Comparison of ENCODE assay signal across 8 cellular contexts in the genomic region with DNA sequence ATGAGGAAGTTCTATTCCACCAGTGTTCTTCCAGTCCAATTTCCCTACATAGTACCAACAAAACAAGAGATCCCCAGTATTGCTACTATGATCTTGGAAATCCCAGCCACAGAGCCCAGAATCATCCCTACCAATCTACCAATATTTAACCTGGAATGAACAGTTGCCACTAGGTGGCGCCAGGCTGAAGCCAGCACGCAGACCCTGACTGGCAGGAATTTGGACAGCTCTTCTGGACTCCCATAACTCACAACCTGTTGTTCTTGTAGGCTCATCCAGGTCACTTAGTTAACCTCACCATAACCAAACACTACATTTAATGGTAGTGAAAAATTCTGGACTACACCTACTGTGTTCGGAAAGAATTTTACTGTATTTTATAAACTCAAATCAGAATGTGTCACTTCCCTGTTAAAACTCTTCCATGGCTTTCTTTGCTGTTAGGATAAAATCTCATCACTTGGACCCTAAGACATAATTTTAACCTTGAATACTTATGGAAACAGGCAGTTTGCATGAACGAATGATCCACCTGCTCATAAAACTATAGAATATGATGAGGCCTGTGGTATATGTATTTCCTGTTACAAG. TPM values are rescaled to one million over a fixed set of nuclear protein-coding genes. Genes with fewer than 3 reads are reported as not detected.
DNase-seq lines count a peak whose midpoint lies in the region; ATAC-seq, FAIRE-seq and TF ChIP-seq lines count a peak whose summit lies in the region.

No MANE protein-coding gene starts in this region.

- H3K56ac ChIP-seq in H1 (replicated peaks; ENCODE audit: insufficient read length, low read depth, low read length) = no peak overlapping the region

- H2AFZ ChIP-seq in H1 (ENCODE audit: low read length) = no peak overlapping the region

- H3K4ac ChIP-seq in H1 (replicated peaks; ENCODE audit: insufficient read length, low read depth, low read length) = no peak overlapping the region

- H2AK5ac ChIP-seq in H1 (ENCODE audit: low read depth, low read length) = no peak overlapping the region

- H3K36me3 ChIP-seq in BJ (ENCODE audit: control insufficient read depth, insufficient read depth, low read length) = no peaks in the 10 kb centered on the region
- H3K36me3 ChIP-seq in H1 (ENCODE audit: control insufficient read depth in 2 of 4, insufficient read depth in 4 of 4, low read length in 3 of 4) = no peaks in the 10 kb centered on the region

- no peaks in the 10 kb centered on the region for H3K79me2 ChIP-seq in H1 (ENCODE audit: control insufficient read depth in 1 of 2, insufficient read depth in 2 of 2, low read length in 2 of 2)

- POLR2A ChIA-PET in BJ (lab: Charles Lee) (interaction anchor here (0.6 kb wide), 1 partner anchor 188 kb away, joined by 5 read pairs; no protein-coding TSS in a partner anchor), H1 (lab: Charles Lee; ENCODE audit: partially characterized antibody) (no interaction called here)

- CTCF ChIA-PET in BJ (lab: Yijun Ruan, JAX) (interaction anchor here (0.7 to 3.4 kb wide), 11 partner anchors 8 to 555 kb away, joined by 3 to 26 read pairs (median 5); partner anchors contain the start of gene SCN3A), H1 (lab: Charles Lee; ENCODE audit: partially characterized antibody) (interaction anchor here (0.6 to 7.3 kb wide), 32 partner anchors 8 to 859 kb away, joined by 3 to 218 read pairs (median 3); partner anchors contain the start of genes SCN2A and SCN3A)

- FAIRE-seq in H1 (lab: Jason Lieb, UNC) = peak; percentile 87

- H3K27me3 ChIP-seq in BJ (ENCODE audit: control insufficient read depth, insufficient read depth, low read length) (peaks cover 5% of the 10 kb centered on the region), H1 (replicated peaks in 1 of 4; ENCODE audit: control insufficient read depth in 3 of 4, extremely low read depth in 1 of 4, insufficient read depth in 3 of 4, low read length in 3 of 4) (no peaks in the 10 kb centered on the region)

- H3K4me3 ChIP-seq in BJ (ENCODE audit: low read depth, low read length) (no peak overlapping the region), H1 (ENCODE audit: extremely low read depth in 1 of 4, insufficient read depth in 2 of 4, low read depth in 3 of 4, low read length in 4 of 4) (no peak overlapping the region)

- H4K5ac ChIP-seq in H1 (ENCODE audit: insufficient read length, low read depth, low read length) = no peak overlapping the region

- no peak for DNase-seq in BJ (ENCODE audit: low read depth)
- peak; percentile 66 for DNase-seq in NCI-H345 (lab: John Stamatoyannopoulos, UW)
- peak; percentile 38 for DNase-seq in activated CD4-positive, alpha-beta T cell treated with anti-CD3 and anti-CD28 coated beads, Interleukin-2, amount 50 U/mL, for 1 hour
- DNase-seq in H1 (ENCODE audit: low read depth in 1 of 2, low spot score in 2 of 2) = peak in 1 of 2 experiments; percentile 85
- peak; percentile 69 for DNase-seq in midbrain (lab: John Stamatoyannopoulos, UW)
- peak; percentile 71 for DNase-seq in stimulated activated naive CD8-positive, alpha-beta T cell treated with anti-CD3 and anti-CD28 coated beads, Interleukin-15, Interleukin-2, amounts not matched to agents 100 U/mL and 50 U/mL, for 24 hours

- TF ChIP-seq CTCF in BJ (IDR thresholded peaks at IDR 0.05; ENCODE audit: insufficient read depth, low read depth, low read length) (peak; percentile 93), H1 (IDR thresholded peaks at IDR 0.05; ENCODE audit: control extremely low read depth in 1 of 3, insufficient read depth in 1 of 3, low read depth in 1 of 3, low read length in 3 of 3) (peak; percentile 84 to 86 (median 86))

- H3K14ac ChIP-seq in H1 (ENCODE audit: insufficient read length) = no peak overlapping the region

- TF ChIP-seq EP300 in H1 (IDR thresholded peaks at IDR 0.05; ENCODE audit: borderline replicate concordance in 1 of 2, low read depth in 2 of 2, low read length in 2 of 2) = no peak

- ATAC-seq in GM19025 (IDR thresholded peaks at IDR 0.05; ENCODE audit: low read depth, unreplicated experiment) (peak; percentile 61), HG03175 (IDR thresholded peaks at IDR 0.05; ENCODE audit: unreplicated experiment) (peak; percentile 72)
- peak; percentile 59 for ATAC-seq in stimulated activated naive CD8-positive, alpha-beta T cell treated with anti-CD3 and anti-CD28 coated beads, Interleukin-15, Interleukin-2, amounts not matched to agents 100 U/mL and 50 U/mL, for 24 hours

- H2BK20ac ChIP-seq in H1 (ENCODE audit: low read length) = no peak overlapping the region

- no peak overlapping the region for H3K27ac ChIP-seq in H1 (ENCODE audit: low read depth, low read length)

- no peaks in the 10 kb centered on the region for H4K20me1 ChIP-seq in H1 (replicated peaks in 1 of 2; ENCODE audit: control insufficient read depth in 1 of 2, insufficient read depth in 2 of 2, low read length in 2 of 2)

- no peak overlapping the region for H3K23ac ChIP-seq in H1 (ENCODE audit: insufficient read length)

- H3K23me2 ChIP-seq in H1 (ENCODE audit: low read depth, low read length) = no peaks in the 10 kb centered on the region

- H3K18ac ChIP-seq in H1 (ENCODE audit: extremely low read depth, low read length) = no peak overlapping the region

- no peaks in the 10 kb centered on the region for H3K9me3 ChIP-seq in H1 (ENCODE audit: insufficient read depth in 2 of 2, low read depth in 1 of 2, low read length in 1 of 2)

- 40% methylated on average over 4 of the region's 4 CpGs; no CpG with 5 or more reads in 1 of the 2 experiments for WGBS in H1 (ENCODE audit: extremely low coverage in 1 of 2, insufficient coverage in 1 of 2, insufficient read length in 1 of 2, insufficient replicate concordance in 2 of 2, low coverage in 1 of 2, low lambda C conversion rate in 2 of 2, missing lambda C conversion rate in 1 of 2), 2 experiments

- H3K4me2 ChIP-seq in H1 (ENCODE audit: insufficient read depth in 1 of 2, low read depth in 2 of 2, low read length in 2 of 2) = no peak overlapping the region

- H2BK15ac ChIP-seq in H1 (ENCODE audit: low read length) = no peak overlapping the region

- peak; percentile 81 to 83 for TF ChIP-seq RAD21 in H1 (IDR thresholded peaks at IDR 0.05 in 1 of 2, conservative IDR thresholded peaks at IDR 0.05 in 1 of 2; ENCODE audit: low read depth in 2 of 2, low read length in 2 of 2)

- no peak overlapping the region for H4K91ac ChIP-seq in H1 (replicated peaks; ENCODE audit: insufficient read length, low read length)

- H2BK12ac ChIP-seq in H1 (ENCODE audit: low read depth, low read length) = no peak overlapping the region

- TF ChIP-seq POLR2A in H1 (IDR thresholded peaks at IDR 0.05; ENCODE audit: control extremely low read depth in 1 of 2, low read depth in 2 of 2, low read length in 2 of 2) = no peak

- no peak overlapping the region for H2BK120ac ChIP-seq in H1 (replicated peaks; ENCODE audit: low read depth, low read length)

- H3K4me1 ChIP-seq in H1 (replicated peaks in 1 of 4; ENCODE audit: control insufficient read depth in 3 of 4, insufficient read depth in 4 of 4, low read length in 3 of 4) = peaks cover 0 to 5% (median under 1%) of the 10 kb centered on the region in 4 experiments; a peak in 2 of 7 replicates

- no peak overlapping the region for H4K8ac ChIP-seq in H1 (ENCODE audit: extremely low read depth, insufficient read depth, low read length)

- no peaks in the 10 kb centered on the region for H3K79me1 ChIP-seq in H1 (ENCODE audit: low read depth, low read length)

- H3K9ac ChIP-seq in H1 (replicated peaks in 1 of 4; ENCODE audit: extremely low read depth in 1 of 4, low read depth in 3 of 4, low read length in 3 of 4) = no peak overlapping the region

- H2BK5ac ChIP-seq in H1 (ENCODE audit: low read depth, low read length) = no peak overlapping the region

TF ChIP-seq in H1, 55 proteins besides CTCF, POLR2A, EP300 and RAD21:
- TF ChIP-seq ATF2 (IDR thresholded peaks at IDR 0.05; ENCODE audit: low read length) (no peak), TEAD4 (IDR thresholded peaks at IDR 0.05; ENCODE audit: low read depth, low read length) (peak; percentile 76; the same call in 1 of the 2 replicates), SP4 (IDR thresholded peaks at IDR 0.05; ENCODE audit: low read length) (no peak)

RNA-seq across cellular contexts. Expression of gene SLC38A11, which starts 59.8 kb away (rescaled TPM):
- polyA plus RNA-seq in BJ (2011; rRNA removed) = 59.2 and 89.4 TPM in 2 replicates
- 36.9 and 39.2 TPM in 2 replicates for polyA minus RNA-seq in BJ (2011; rRNA and poly(A)+ RNA removed)
- not detected in 2 replicates for total RNA-seq in H1 (2021; fragmentation: NEBNext Ultra II Directional; extraction: Animal tissue kit (Norgen Biotek cat#: 25700))
- not detected in 2 replicates for polyA plus RNA-seq in H1 (2011; rRNA removed)
- polyA plus RNA-seq in H1 (2011; cell fraction: cytosol; rRNA removed) = not detected
- polyA plus RNA-seq in H1 (2011; cell fraction: nucleus; rRNA removed) = not detected
- polyA plus RNA-seq in H1 (2012, experiment 1 of 2) = not detected in 4 replicates
- not detected for polyA plus RNA-seq in H1 (2012, experiment 2 of 2)
- not detected for polyA plus RNA-seq in H1 (2013, experiment 1 of 2)
- polyA plus RNA-seq in H1 (2013, experiment 2 of 2) = not detected
- not detected in 2 replicates for polyA minus RNA-seq in H1 (2011; rRNA and poly(A)+ RNA removed)
- polyA minus RNA-seq in H1 (2011; cell fraction: cytosol; rRNA and poly(A)+ RNA removed) = not detected
- not detected for polyA minus RNA-seq in H1 (2011; cell fraction: nucleus; rRNA and poly(A)+ RNA removed)

Comparison
In these comparisons a context has a peak if more than half of its experiments do, and no peak if none do; other contexts are left out.
1. RNA of gene SLC38A11, which starts 59.8 kb away (polyA plus RNA-seq): 59.2 to 89.4 TPM in BJ; not detected in H1; every median in the first group is over 10 times any median in the second.
2. Peak in every context shown above with its lines, with median percentiles within 50 percentile points of each other: ATAC-seq.